8 cellular contexts compared by ENCODE assay signal in the genomic region with DNA sequence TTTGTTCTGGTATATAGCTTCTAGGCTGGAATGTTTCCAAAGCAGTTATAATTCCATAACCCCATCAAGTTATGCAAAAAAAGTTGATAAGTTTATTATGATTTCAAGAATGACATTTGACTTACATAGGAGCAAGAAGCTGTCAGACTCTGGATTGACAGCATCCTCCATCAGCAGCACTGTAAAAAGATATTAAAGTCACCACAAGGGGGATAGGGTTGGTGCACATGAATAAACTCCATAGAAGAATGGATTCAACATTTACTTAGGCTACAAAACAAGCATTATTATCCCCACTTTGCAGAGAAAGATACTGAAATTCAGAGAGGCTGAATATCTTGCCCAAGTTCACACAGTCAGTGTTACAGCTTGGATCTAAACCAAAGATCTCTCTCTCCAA.
DNase-seq lines count a peak whose midpoint lies in the region; ATAC-seq and TF ChIP-seq lines count a peak whose summit lies in the region.

No MANE protein-coding gene starts in this region.

- peaks cover 14% of the 10 kb centered on the region for H3K9me3 Mint-ChIP-seq in GM23338

- H3F3A ChIP-seq in GM23338 (replicated peaks; ENCODE audit: low read depth) (no peaks in the 10 kb centered on the region), SU-DHL-6 (ENCODE audit: insufficient read depth) (no peaks in the 10 kb centered on the region)

- H3K36me3 ChIP-seq in GM23338 (ENCODE audit: insufficient read depth): 0 out of 2 replicates have a peak, but pooled peaks cover 4% of the 10 kb centered on the region
- H3K36me3 ChIP-seq in SU-DHL-6 (ENCODE audit: low read length): no peaks in the 10 kb centered on the region
- H3K36me3 ChIP-seq in uterus: no peaks in the 10 kb centered on the region

- H3K27me3 ChIP-seq in GM23338 (ENCODE audit: insufficient read depth): no peaks in the 10 kb centered on the region
- no peaks in the 10 kb centered on the region for H3K27me3 ChIP-seq in SU-DHL-6 (ENCODE audit: low read length)
- no peaks in the 10 kb centered on the region for H3K27me3 ChIP-seq in uterus

- H3K4me3 ChIP-seq in GM23338: no peak overlapping the region
- H3K4me3 ChIP-seq in SU-DHL-6 (ENCODE audit: insufficient read depth, low read length, poor library complexity, severe bottlenecking): no peak overlapping the region
- H3K4me3 ChIP-seq in uterus: no peak overlapping the region

- H3K27ac Mint-ChIP-seq in GM23338: no peak overlapping the region

- H3K79me2 ChIP-seq in GM23338 (replicated peaks; ENCODE audit: insufficient read depth) (no peaks in the 10 kb centered on the region), SU-DHL-6 (ENCODE audit: insufficient read depth, low read length) (no peaks in the 10 kb centered on the region)

- TF ChIP-seq CTCF in GM23338 (conservative IDR thresholded peaks at IDR 0.05; ENCODE audit: low read depth in 2 of 2) (peak; percentile 37 to 58), SU-DHL-6 (IDR thresholded peaks at IDR 0.05; ENCODE audit: insufficient read depth, low read length, poor library complexity, severe bottlenecking) (peak; percentile 31), uterus (IDR thresholded peaks at IDR 0.05) (peak in 1 of 4 experiments; percentile 28)

- TF ChIP-seq POLR2A in uterus (IDR thresholded peaks at IDR 0.05): no peak

- DNase-seq in Ammon's horn (ENCODE audit: low spot score) (peak; percentile 52), GM23338 (ENCODE audit: low spot score) (peak; percentile 54), iris pigment epithelial cell (ENCODE audit: low read depth) (peak; percentile 19), NCI-H146 treated with DMSO at 0.1 percent for 48 hours (lab: John Stamatoyannopoulos, UW; ENCODE audit: unreplicated experiment) (no peak), uterus (no peak), NCI-H146 (lab: John Stamatoyannopoulos, UW) (no peak)
- DNase-seq in activated CD8-positive, alpha-beta memory T cell treated with anti-CD3 and anti-CD28 coated beads, Interleukin-2, amount 50 U/mL, for 4 hours: no peak

- H4K20me1 ChIP-seq in GM23338 (replicated peaks; ENCODE audit: insufficient read depth) (no peaks in the 10 kb centered on the region), SU-DHL-6 (ENCODE audit: low read depth, low read length) (no peaks in the 10 kb centered on the region)

- H3K27ac ChIP-seq in GM23338 (ENCODE audit: low read depth): no peak overlapping the region
- no peak overlapping the region for H3K27ac ChIP-seq in SU-DHL-6 (ENCODE audit: low read depth, low read length)
- H3K27ac ChIP-seq in uterus: peak overlapping the region in 1 of 2 donors; percentile 12

- intact Hi-C loops in uterus (cut with DNase I; ENCODE audit: low total_unique reads): no loop called here

- ATAC-seq in GM23338: peak; percentile 60

- no peak overlapping the region for H3K9ac ChIP-seq in SU-DHL-6 (ENCODE audit: low read length)

- peaks cover 15% of the 10 kb centered on the region for H3K36me3 Mint-ChIP-seq in GM23338 (ENCODE audit: low read depth)

- H3K4me2 ChIP-seq in GM23338 (no peak overlapping the region), SU-DHL-6 (ENCODE audit: low read depth, low read length, poor library complexity, severe bottlenecking) (no peak overlapping the region)

- H3K4me1 ChIP-seq in GM23338 (ENCODE audit: insufficient read depth) (peaks cover 7% of the 10 kb centered on the region), uterus (no peaks in the 10 kb centered on the region)

- H3K4me1 Mint-ChIP-seq in GM23338: peaks cover 7% of the 10 kb centered on the region; the same call in 2 of the 3 replicates

- no peaks in the 10 kb centered on the region for H3K9me3 ChIP-seq in SU-DHL-6 (ENCODE audit: insufficient read depth, low read length)
- H3K9me3 ChIP-seq in uterus: no peaks in the 10 kb centered on the region

- peaks cover 7% of the 10 kb centered on the region for H3K27me3 Mint-ChIP-seq in GM23338 (ENCODE audit: insufficient read depth, low read depth, poor library complexity)

- H3K9me2 ChIP-seq in GM23338 (ENCODE audit: insufficient read depth): no peaks in the 10 kb centered on the region; the same call in 1 of the 2 replicates
- H3K9me2 ChIP-seq in SU-DHL-6 (replicated peaks; ENCODE audit: insufficient read depth, low read length): no peaks in the 10 kb centered on the region

- no peak overlapping the region for H3K4me3 Mint-ChIP-seq in GM23338

- H2AFZ ChIP-seq in GM23338 (no peak overlapping the region), SU-DHL-6 (ENCODE audit: low read depth, low read length, severe bottlenecking) (no peak overlapping the region)

TF ChIP-seq in GM23338, 12 proteins besides CTCF, POLR2A, EP300 and RAD21 (continues in another document):
- TF ChIP-seq REST (IDR thresholded peaks at IDR 0.05; ENCODE audit: unreplicated experiment): no peak
- TF ChIP-seq ZNF114 (CRISPR knock-in tag; IDR thresholded peaks at IDR 0.05): no peak
- TF ChIP-seq ZNF331 (CRISPR knock-in tag; IDR thresholded peaks at IDR 0.05; ENCODE audit: low read depth): no peak
- TF ChIP-seq STAT1 (IDR thresholded peaks at IDR 0.05; ENCODE audit: unreplicated experiment): no peak
- no peak for TF ChIP-seq EZH2 (IDR thresholded peaks at IDR 0.05; ENCODE audit: low read depth, unreplicated experiment)
- TF ChIP-seq EZH2phosphoT487 (IDR thresholded peaks at IDR 0.05; ENCODE audit: unreplicated experiment): no peak
- no peak for TF ChIP-seq POLR2AphosphoS5 (IDR thresholded peaks at IDR 0.05; ENCODE audit: low read depth)
- TF ChIP-seq, protein P1, sequence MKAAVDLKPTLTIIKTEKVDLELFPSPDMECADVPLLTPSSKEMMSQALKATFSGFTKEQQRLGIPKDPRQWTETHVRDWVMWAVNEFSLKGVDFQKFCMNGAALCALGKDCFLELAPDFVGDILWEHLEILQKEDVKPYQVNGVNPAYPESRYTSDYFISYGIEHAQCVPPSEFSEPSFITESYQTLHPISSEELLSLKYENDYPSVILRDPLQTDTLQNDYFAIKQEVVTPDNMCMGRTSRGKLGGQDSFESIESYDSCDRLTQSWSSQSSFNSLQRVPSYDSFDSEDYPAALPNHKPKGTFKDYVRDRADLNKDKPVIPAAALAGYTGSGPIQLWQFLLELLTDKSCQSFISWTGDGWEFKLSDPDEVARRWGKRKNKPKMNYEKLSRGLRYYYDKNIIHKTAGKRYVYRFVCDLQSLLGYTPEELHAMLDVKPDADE (IDR thresholded peaks at IDR 0.05): no peak
- TF ChIP-seq CREB1 (CRISPR knock-in tag; IDR thresholded peaks at IDR 0.05; ENCODE audit: low read depth): no peak

Comparison
In these comparisons a context has a peak if more than half of its experiments do, and no peak if none do; other contexts are left out.
1. DNase-seq: peak in Ammon's horn (single experiment), GM23338 (single experiment) and iris pigment epithelial cell (single experiment); none in activated CD8-positive, alpha-beta memory T cell treated with anti-CD3 and anti-CD28 coated beads, Interleukin-2, amount 50 U/mL, for 4 hours (single experiment), NCI-H146 treated with DMSO at 0.1 percent for 48 hours (single experiment), uterus (0 of 2) and NCI-H146 (single experiment).